ENCODE assay signal across 37 cellular contexts in the genomic region with DNA sequence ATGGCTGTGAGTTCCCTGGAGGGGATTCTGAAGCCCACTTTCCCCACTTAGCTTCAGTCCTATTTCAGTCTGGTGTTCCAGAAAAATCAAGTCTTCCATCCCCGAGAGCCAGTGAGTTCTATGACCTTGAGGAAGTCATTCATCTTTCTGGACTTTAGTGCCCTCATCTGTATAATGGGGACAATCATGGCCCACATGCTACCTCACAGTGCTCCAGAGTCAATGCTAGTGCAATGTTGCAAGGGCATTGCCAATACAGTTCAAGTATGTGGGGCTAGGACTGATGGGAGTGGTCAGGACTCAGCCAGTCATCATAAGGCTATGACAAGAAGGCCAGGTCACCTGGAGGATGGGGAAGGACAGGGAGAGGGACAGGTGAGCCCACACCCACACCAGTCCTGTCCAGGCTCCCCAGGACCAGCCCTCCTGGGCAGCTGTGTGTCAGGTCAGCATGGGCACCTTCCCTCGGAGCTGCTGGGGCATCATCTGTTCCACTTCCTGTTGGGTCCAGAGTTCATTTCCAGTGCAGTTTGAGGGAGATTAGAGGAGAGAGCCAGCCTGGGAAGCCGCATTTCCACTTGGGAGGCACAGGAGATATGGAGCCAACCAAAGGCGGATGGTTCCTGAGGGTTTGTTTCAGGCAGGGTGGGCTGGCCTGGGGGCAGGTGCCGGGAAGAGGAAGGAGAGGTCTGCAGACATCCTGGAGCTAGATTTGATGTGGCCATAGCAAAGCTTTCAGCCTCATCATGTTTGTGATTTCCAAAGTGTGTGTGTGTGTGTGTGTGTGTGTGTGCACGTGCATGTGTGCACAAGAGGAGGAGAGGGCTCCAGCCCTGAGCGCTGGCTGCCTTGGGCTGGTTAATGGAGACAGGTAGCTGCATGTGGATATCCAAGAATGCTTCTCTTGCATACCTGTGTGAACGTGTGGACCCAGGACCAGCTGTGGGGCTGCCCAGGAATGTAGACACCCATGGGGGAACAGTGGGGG. TPM values are rescaled to one million over a fixed set of nuclear protein-coding genes. Genes with fewer than 3 reads are reported as not detected.
"Had no signal": no experiment of that assay in that cellular context is flagged by ENCODE, and none has a peak within 500 bp of the region (broad histone marks: within the 10 kb centered on the region; RNA-seq: fewer than 3 reads in every experiment).

No MANE protein-coding gene starts in this region.

- H3K4me1 Mint-ChIP-seq: activated CD4-positive, alpha-beta T cell treated with anti-CD3 and anti-CD28 coated beads, Interleukin-2, amount 10 ng/mL, durations not matched to agents 24 days and 14 days; activated naive CD8-positive, alpha-beta T cell treated with anti-CD3 and anti-CD28 coated beads for 36 hours had no signal

- H3K36me3 ChIP-seq: adrenal gland, cardiac muscle cell, ovary, right lobe of liver, stomach, thyroid gland, WERI-Rb-1 had no signal

- H3K27ac ChIP-seq: adrenal gland, body of pancreas, cardiac muscle cell, ovary, right lobe of liver, stomach, thyroid gland, WERI-Rb-1 had no signal

- H3K27ac Mint-ChIP-seq: activated CD4-positive, alpha-beta memory T cell treated with anti-CD3 and anti-CD28 coated beads for 36 hours; activated CD4-positive, alpha-beta T cell treated with anti-CD3 and anti-CD28 coated beads, Interleukin-2, amount 10 ng/mL, durations not matched to agents 24 days and 14 days; activated naive CD4-positive, alpha-beta T cell treated with anti-CD3 and anti-CD28 coated beads for 36 hours; activated naive CD8-positive, alpha-beta T cell treated with anti-CD3 and anti-CD28 coated beads for 36 hours; activated T-helper 1 cell treated with anti-CD3 and anti-CD28 coated beads, Interleukin-12 subunit alpha, Interleukin-12 subunit beta, Interleukin-2, Interleukin-4 antibody, amounts not matched to agents 30 ng/mL and 10 ng/mL and 1 ng/mL, durations not matched to agents 14 hours and 24 hours and 36 hours; effector memory CD8-positive, alpha-beta T cell; immature natural killer cell; natural killer cell treated with Interleukin-12 subunit alpha and Interleukin-12 subunit beta and Interleukin-15 and Interleukin-18, amount 100 ng/mL, for 72 hours; progenitor cell of endocrine pancreas; stimulated activated effector memory CD8-positive, alpha-beta T cell treated with anti-CD3 and anti-CD28 coated beads, Interleukin-12 subunit alpha, Interleukin-12 subunit beta, amount 100 ng/mL, for 72 hours had no signal

- ATAC-seq: activated CD4-positive, CD25-positive, alpha-beta regulatory T cell treated with anti-CD3 and anti-CD28 coated beads, Interleukin-2, amount 50 U/mL, for 24 hours; body of pancreas; effector memory CD8-positive, alpha-beta T cell; left lobe of liver; stimulated activated effector memory CD8-positive, alpha-beta T cell treated with anti-CD3 and anti-CD28 coated beads, Interleukin-12 subunit alpha, Interleukin-12 subunit beta, amount 100 ng/mL, for 72 hours had no signal

- DNase-seq: activated CD4-positive, alpha-beta memory T cell treated with anti-CD3 and anti-CD28 coated beads for 36 hours; activated CD4-positive, alpha-beta T cell treated with anti-CD3 and anti-CD28 coated beads, Interleukin-2, amount 10 ng/mL, durations not matched to agents 24 days and 14 days; activated CD8-positive, alpha-beta memory T cell treated with anti-CD3 and anti-CD28 coated beads, Interleukin-2, amount 50 U/mL, for 4 hours; activated effector memory CD4-positive, alpha-beta T cell treated with anti-CD3 and anti-CD28 coated beads, Interleukin-2, amount 50 U/mL, for 16 hours; activated naive CD4-positive, alpha-beta T cell treated with anti-CD3 and anti-CD28 coated beads for 36 hours; activated naive CD8-positive, alpha-beta T cell treated with anti-CD3 and anti-CD28 coated beads for 36 hours; activated T-cell treated with anti-CD3 and anti-CD28 coated beads, Interleukin-2, amount 50 U/mL, for 1 hour; adrenal gland; body of pancreas; cortex of kidney; effector memory CD8-positive, alpha-beta T cell; foreskin fibroblast; head of caudate nucleus; hippocampal formation; immature natural killer cell; mesendoderm; ovary; right lobe of liver; stimulated activated CD4-positive, alpha-beta T cell treated with anti-CD3 and anti-CD28 coated beads, Interleukin-4, amount 100 ng/mL, for 24 hours; stomach; thyroid gland; WERI-Rb-1 had no signal

- H3K4me3 ChIP-seq: adrenal gland, body of pancreas, cardiac muscle cell, lung, ovary, right lobe of liver, stomach, thyroid gland had no signal

- H3K4me3 Mint-ChIP-seq: activated CD4-positive, alpha-beta memory T cell treated with anti-CD3 and anti-CD28 coated beads for 36 hours; activated CD4-positive, alpha-beta T cell treated with anti-CD3 and anti-CD28 coated beads, Interleukin-2, amount 10 ng/mL, durations not matched to agents 24 days and 14 days; activated naive CD4-positive, alpha-beta T cell treated with anti-CD3 and anti-CD28 coated beads for 36 hours; activated naive CD8-positive, alpha-beta T cell treated with anti-CD3 and anti-CD28 coated beads for 36 hours; activated T-helper 1 cell treated with anti-CD3 and anti-CD28 coated beads, Interleukin-12 subunit alpha, Interleukin-12 subunit beta, Interleukin-2, Interleukin-4 antibody, amounts not matched to agents 30 ng/mL and 10 ng/mL and 1 ng/mL, durations not matched to agents 14 hours and 24 hours and 36 hours; effector memory CD8-positive, alpha-beta T cell; immature natural killer cell; natural killer cell treated with Interleukin-12 subunit alpha and Interleukin-12 subunit beta and Interleukin-15 and Interleukin-18, amount 100 ng/mL, for 72 hours; stimulated activated effector memory CD8-positive, alpha-beta T cell treated with anti-CD3 and anti-CD28 coated beads, Interleukin-12 subunit alpha, Interleukin-12 subunit beta, amount 100 ng/mL, for 72 hours had no signal

- H3K27me3 ChIP-seq: body of pancreas, ovary had no signal

- H3K9me3 ChIP-seq: adrenal gland, right lobe of liver, thyroid gland had no signal

RNA-seq across cellular contexts. Expression of gene WNT9B, which starts 3.9 kb away (rescaled TPM):
- total RNA-seq: activated CD4-positive, alpha-beta memory T cell treated with anti-CD3 and anti-CD28 coated beads for 36 hours; activated CD4-positive, alpha-beta T cell treated with anti-CD3 and anti-CD28 coated beads, Interleukin-2, amount 10 ng/mL, durations not matched to agents 24 days and 14 days; activated CD8-positive, alpha-beta memory T cell treated with anti-CD3 and anti-CD28 coated beads for 36 hours; activated naive CD4-positive, alpha-beta T cell treated with anti-CD3 and anti-CD28 coated beads for 36 hours; activated naive CD8-positive, alpha-beta T cell treated with anti-CD3 and anti-CD28 coated beads for 36 hours; activated T-helper 1 cell treated with anti-CD3 and anti-CD28 coated beads, Interleukin-12 subunit alpha, Interleukin-12 subunit beta, Interleukin-2, Interleukin-4 antibody, amounts not matched to agents 30 ng/mL and 10 ng/mL and 1 ng/mL, durations not matched to agents 14 hours and 24 hours and 36 hours; body of pancreas; cardiac muscle cell; endothelial cell of umbilical vein; kidney epithelial cell; left lobe of liver; mononuclear cell; myocyte; natural killer cell treated with Interleukin-12 subunit alpha and Interleukin-12 subunit beta and Interleukin-15 and Interleukin-18, amount 100 ng/mL, for 72 hours; skeletal muscle tissue; stomach; T-helper 1 cell treated with Interleukin-12 subunit alpha and Interleukin-12 subunit beta and Interleukin-4 antibody, amounts not matched to agents 30 ng/mL and 1 ng/mL, for 36 hours had no signal
- polyA plus RNA-seq: endothelial cell of umbilical vein, immature natural killer cell had no signal

RNA-seq across cellular contexts. Expression of gene WNT3, which starts 29.0 kb away (rescaled TPM):
- total RNA-seq: activated naive CD4-positive, alpha-beta T cell treated with anti-CD3 and anti-CD28 coated beads for 36 hours; T-helper 1 cell treated with Interleukin-12 subunit alpha and Interleukin-12 subunit beta and Interleukin-4 antibody, amounts not matched to agents 30 ng/mL and 1 ng/mL, for 36 hours had no signal
